Comparison of ENCODE assay signal across 8 cellular contexts in genomic region chr10:69088801-69089501, GRCh38. TPM values are rescaled to one million over a fixed set of nuclear protein-coding genes. Genes with fewer than 3 reads are reported as not detected.
DNase-seq lines count a peak whose midpoint lies in the region; ATAC-seq and TF ChIP-seq lines count a peak whose summit lies in the region.

No MANE protein-coding gene starts in this region.

- ATAC-seq in Right ventricle myocardium inferior (no peak), GM21447 (IDR thresholded peaks at IDR 0.05; ENCODE audit: unreplicated experiment) (no peak)

- no peak for TF ChIP-seq POLR2A in testis (IDR thresholded peaks at IDR 0.05)

- H3K4me1 ChIP-seq in left ventricle myocardium inferior (peaks cover 38% of the 10 kb centered on the region), testis (peaks cover 7% of the 10 kb centered on the region)

- 79 to 84% methylated on average over 10 of the region's 10 CpGs for WGBS in testis, 2 donors

- no peaks in the 10 kb centered on the region for H3K36me3 ChIP-seq in left ventricle myocardium inferior
- H3K36me3 ChIP-seq in testis (ENCODE audit: low read depth, missing control alignments): no peaks in the 10 kb centered on the region

- H3K4me3 ChIP-seq in left ventricle myocardium inferior (peak overlapping the region; percentile 67), fibroblast of villous mesenchyme (ENCODE audit: low read depth, low read length) (peak overlapping the region; percentile 60), testis (peak overlapping the region; percentile 14 to 44)

- H3K27me3 ChIP-seq in left ventricle myocardium inferior (ENCODE audit: low read depth): no peaks in the 10 kb centered on the region
- H3K27me3 ChIP-seq in testis: no peaks in the 10 kb centered on the region

- H3K9me3 ChIP-seq in left ventricle myocardium inferior (replicated peaks): no peaks in the 10 kb centered on the region
- no peaks in the 10 kb centered on the region for H3K9me3 ChIP-seq in testis

- TF ChIP-seq CTCF in left ventricle myocardium inferior (IDR thresholded peaks at IDR 0.05; ENCODE audit: borderline replicate concordance) (no peak), fibroblast of villous mesenchyme (IDR thresholded peaks at IDR 0.05; ENCODE audit: insufficient read depth, low read depth, low read length) (no peak), testis (IDR thresholded peaks at IDR 0.05) (no peak), RWPE1 (conservative IDR thresholded peaks at IDR 0.05; ENCODE audit: low read depth) (no peak)

- intact Hi-C loops in left ventricle myocardium inferior (cut with micrococcal nuclease): no loop called here
- intact Hi-C loops in Right ventricle myocardium inferior (cut with DNase I): no loop called here
- intact Hi-C loops in testis (cut with DNase I; ENCODE audit: low total_unique reads): no loop called here

- DNase-seq in left ventricle myocardium inferior (no peak), Right ventricle myocardium inferior (ENCODE audit: missing footprints) (no peak), T-helper 22 cell (ENCODE audit: low read depth) (peak; percentile 27), fibroblast of villous mesenchyme (ENCODE audit: low read depth) (peak; percentile 34), testis (no peak), RWPE1 (ENCODE audit: low spot score) (no peak), amygdala (lab: John Stamatoyannopoulos, UW) (no peak)

- CTCF ChIA-PET in RWPE1 (lab: Yijun Ruan, JAX): interaction anchor here (0.6 to 0.9 kb wide), 2 partner anchors 45 to 112 kb away, joined by 3 read pairs; no protein-coding TSS in a partner anchor

- H3K27ac ChIP-seq in left ventricle myocardium inferior (replicated peaks): peak overlapping the region; percentile 90
- H3K27ac ChIP-seq in testis: peak overlapping the region; percentile 60 to 89
- H3K27ac ChIP-seq in RWPE1: no peak overlapping the region

- POLR2A ChIA-PET in RWPE1 (lab: Yijun Ruan, JAX; ENCODE audit: low non-redundant PET): no interaction called here

RNA-seq across cellular contexts. Expression of gene SRGN, which starts 1.0 kb away (rescaled TPM):
- 37.2 TPM for total RNA-seq in left ventricle myocardium inferior
- total RNA-seq in Right ventricle myocardium inferior: 50.2 TPM
- total RNA-seq in fibroblast of villous mesenchyme: 112 and 221 TPM in 2 replicates
- total RNA-seq in testis: 10 to 100 TPM; 25.7 to 35.8 TPM
- polyA plus RNA-seq in testis (ENCODE audit: insufficient read depth, low read depth, low replicate concordance): 61.1 TPM

RNA-seq across cellular contexts. Expression of gene VPS26A, which starts 35.0 kb away (rescaled TPM):
- total RNA-seq in left ventricle myocardium inferior (33.1 TPM), Right ventricle myocardium inferior (32.5 TPM), fibroblast of villous mesenchyme (24.8 and 38.9 TPM in 2 replicates), testis (10 to 100 TPM; 53.6 to 59.8 TPM)
- polyA plus RNA-seq in testis (ENCODE audit: insufficient read depth, low read depth, low replicate concordance): 65.0 TPM

Comparison
In these comparisons a context has a peak if more than half of its experiments do, and no peak if none do; other contexts are left out.
1. DNase-seq: peak in T-helper 22 cell (single experiment) and fibroblast of villous mesenchyme (single experiment); none in left ventricle myocardium inferior (single experiment), Right ventricle myocardium inferior (single experiment), testis (single experiment), RWPE1 (single experiment) and amygdala (0 of 56).
2. Peak in every context shown above with its lines, with median percentiles within 50 percentile points of each other: H3K4me3 ChIP-seq.